Comparison of ENCODE assay signal across 23 cellular contexts in genomic region chr10:8910314-8910713, GRCh38.
"Had no signal": no experiment of that assay in that cellular context is flagged by ENCODE, and none has a peak within 500 bp of the region (broad histone marks: within the 10 kb centered on the region; RNA-seq: fewer than 3 reads in every experiment).

No MANE protein-coding gene starts in this region.

- H3K4me3 ChIP-seq: Peyer's patch, SJCRH30 had no signal

- H3K27me3 ChIP-seq: Peyer's patch, SJCRH30 had no signal

- H3K9me3 ChIP-seq: Peyer's patch, SJCRH30, SK-N-SH had no signal

- ATAC-seq: activated CD4-positive, CD25-positive, alpha-beta regulatory T cell treated with anti-CD3 and anti-CD28 coated beads, Interleukin-2, amount 50 U/mL, for 24 hours; activated CD8-positive, alpha-beta memory T cell treated with anti-CD3 and anti-CD28 coated beads, Interleukin-2, amount 10 ng/mL, durations not matched to agents 7 days and 5 days had no signal

- H3K9ac ChIP-seq: SK-N-SH had no signal

- DNase-seq: activated CD4-positive, alpha-beta T cell treated with anti-CD3 and anti-CD28 coated beads for 4 hours; activated CD4-positive, alpha-beta T cell treated with anti-CD3 and anti-CD28 coated beads, Interleukin-2, amount 50 U/mL, for 4 hours; activated CD8-positive, alpha-beta memory T cell treated with anti-CD3 and anti-CD28 coated beads, Interleukin-2, amount 10 ng/mL, durations not matched to agents 7 days and 5 days; activated effector memory CD4-positive, alpha-beta T cell treated with Interleukin-2 at 50 U/mL for 16 hours; activated naive CD4-positive, alpha-beta T cell; activated T-cell treated with anti-CD3 and anti-CD28 coated beads, Interleukin-2, amount 50 U/mL, for 24 hours; aorta; central memory CD4-positive, alpha-beta T cell; KG1; MV-4-11; NCI-H1092 treated with DMSO at 0.1 percent for 48 hours; NCI-H187; NCI-H2107; NCI-H2171 treated with DMSO at 0.1 percent for 48 hours; NCI-H226; NCI-H526; NCI-H82; Peyer's patch; Right ventricle myocardium superior; SJCRH30; SK-N-SH had no signal

- H3K4me1 ChIP-seq: Peyer's patch, SJCRH30 had no signal

- H3K36me3 ChIP-seq: Peyer's patch, SJCRH30 had no signal

- H3K4me2 ChIP-seq: SK-N-SH had no signal

- H3K27ac ChIP-seq: Peyer's patch, RWPE1, SJCRH30 had no signal
